ENCODE assay signal across 18 cellular contexts in the genomic region with DNA sequence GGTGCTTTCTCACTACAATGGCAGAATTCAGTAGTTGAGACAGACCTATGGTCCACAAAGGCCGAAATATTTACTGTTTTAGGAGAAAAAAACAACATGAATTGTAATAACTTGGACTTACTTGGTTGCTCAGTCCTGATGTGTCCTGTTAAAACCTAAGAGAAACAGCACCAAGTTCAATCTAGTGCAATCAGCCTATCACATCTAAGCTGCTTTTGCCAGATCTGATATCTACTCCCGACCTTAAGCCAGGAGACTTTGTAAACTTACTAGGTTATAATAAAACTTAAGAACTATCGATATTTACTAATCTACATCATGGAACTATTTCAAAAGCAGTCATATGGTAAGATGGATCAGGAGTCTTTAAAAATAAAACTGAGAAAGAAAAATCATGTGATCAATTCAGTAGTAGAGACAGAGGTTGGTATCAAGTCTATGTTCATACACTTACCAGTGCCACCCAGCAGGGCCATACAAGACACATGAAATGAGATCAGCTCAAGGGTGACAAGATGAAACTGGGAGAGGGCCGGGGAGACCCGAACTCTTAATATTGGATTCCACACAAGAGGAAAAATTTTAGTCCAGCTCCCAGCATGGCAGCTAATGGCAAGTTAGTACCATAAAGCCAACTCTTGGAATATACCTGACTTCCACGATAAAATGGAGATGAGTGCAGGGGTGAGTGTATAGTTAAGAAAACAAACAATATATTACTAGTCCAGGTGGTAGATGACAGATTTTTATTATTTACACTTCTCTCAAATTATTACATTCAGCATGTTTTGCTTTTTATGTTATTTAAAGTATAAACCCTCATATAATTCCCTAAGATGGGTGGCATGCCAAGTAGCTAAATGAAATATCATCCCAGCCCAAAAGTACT. TPM values are rescaled to one million over a fixed set of nuclear protein-coding genes. Genes with fewer than 3 reads are reported as not detected.
A peak's percentile ranks its signal among the peaks of the same experiment; 100 is the strongest.
DNase-seq lines count a peak whose midpoint lies in the region; ATAC-seq, FAIRE-seq and TF ChIP-seq lines count a peak whose summit lies in the region.
"Had no signal": no experiment of that assay in that cellular context is flagged by ENCODE, and none has a peak within 500 bp of the region (broad histone marks: within the 10 kb centered on the region; RNA-seq: fewer than 3 reads in every experiment).

No MANE protein-coding gene starts in this region.

- no peak for TF ChIP-seq EP300 in K562 (IDR thresholded peaks at IDR 0.05; ENCODE audit: low read length)

- H3K9ac ChIP-seq in K562 (ENCODE audit: insufficient read depth in 1 of 2, low read depth in 2 of 2, low read length in 2 of 2) (no peak overlapping the region), neural progenitor cell (no peak overlapping the region)

- intact Hi-C loops in Caco-2 (cut with micrococcal nuclease; ENCODE audit: unreplicated experiment) (no loop called here), K562 (cut with micrococcal nuclease) (no loop called here)

- H3K9me3 Mint-ChIP-seq in Caco-2 (ENCODE audit: unreplicated experiment) (no peaks in the 10 kb centered on the region), neural progenitor cell (no peaks in the 10 kb centered on the region)
- H3K9me3 Mint-ChIP-seq: CD8-positive, alpha-beta memory T cell; dendritic cell treated with granulocyte-macrophage colony-stimulating factor and Interleukin-4, amounts not matched to agents 40 ng/mL and 50 ng/mL, for 4 days had no signal

- H3K27me3 Mint-ChIP-seq in Caco-2 (ENCODE audit: insufficient read depth, unreplicated experiment), result no peaks in the 10 kb centered on the region
- peaks cover 2% of the 10 kb centered on the region for H3K27me3 Mint-ChIP-seq in neural progenitor cell (ENCODE audit: insufficient read depth, low read depth)
- H3K27me3 Mint-ChIP-seq: CD8-positive, alpha-beta memory T cell; dendritic cell treated with granulocyte-macrophage colony-stimulating factor and Interleukin-4, amounts not matched to agents 40 ng/mL and 50 ng/mL, for 4 days had no signal

- 0 out of 2 replicates have a peak, but pooled peaks have one; percentile 49 for TF ChIP-seq POLR2A in K562 (conservative IDR thresholded peaks at IDR 0.05)

- peaks cover 29% of the 10 kb centered on the region for H3F3A ChIP-seq in neural progenitor cell (ENCODE audit: low read depth)

- TF ChIP-seq CTCF in Caco-2 (IDR thresholded peaks at IDR 0.05; ENCODE audit: insufficient read depth in 1 of 2, low read depth in 1 of 2, low read length in 1 of 2, severe bottlenecking in 1 of 2, unreplicated experiment in 1 of 2) (no peak), K562 (IDR thresholded peaks at IDR 0.05 in 2 of 3, conservative IDR thresholded peaks at IDR 0.05 in 1 of 3; ENCODE audit: insufficient read depth in 2 of 3, low read depth in 1 of 3, low read length in 3 of 3) (no peak), neural progenitor cell (IDR thresholded peaks at IDR 0.05) (no peak)

- H3K4me1 ChIP-seq in Caco-2 (no peaks in the 10 kb centered on the region), K562 (replicated peaks in 1 of 2; ENCODE audit: control insufficient read depth in 2 of 2, insufficient read depth in 2 of 2, low read length in 2 of 2) (no peaks in the 10 kb centered on the region), neural progenitor cell (no peaks in the 10 kb centered on the region)

- H3K36me3 ChIP-seq in Caco-2 (ENCODE audit: control insufficient read depth, insufficient read depth, low read length) (no peaks in the 10 kb centered on the region), K562 (ENCODE audit: control insufficient read depth, insufficient read depth, low read length) (peaks cover 54% of the 10 kb centered on the region), neural progenitor cell (peaks cover 5% of the 10 kb centered on the region)

- H3K36me3 Mint-ChIP-seq in Caco-2 (ENCODE audit: insufficient read depth, unreplicated experiment) (peaks cover 82% of the 10 kb centered on the region), neural progenitor cell (peaks cover 36% of the 10 kb centered on the region)

- no peak for TF ChIP-seq RAD21 in K562 (CRISPR knock-in tag; conservative IDR thresholded peaks at IDR 0.05 in 1 of 2, IDR thresholded peaks at IDR 0.05 in 1 of 2)

- H3K27me3 ChIP-seq in Caco-2 (replicated peaks; ENCODE audit: control insufficient read depth, insufficient read depth, low read length) (no peaks in the 10 kb centered on the region), K562 (ENCODE audit: control insufficient read depth in 2 of 2, insufficient read depth in 2 of 2, low read length in 2 of 2) (no peaks in the 10 kb centered on the region), neural progenitor cell (no peaks in the 10 kb centered on the region)
- H3K27me3 ChIP-seq: ascending aorta, esophagus muscularis mucosa had no signal

- in situ Hi-C loops in K562 (cut with MboI), result loop anchor here (25.0 kb wide), 2 partner anchors 418 to 618 kb away; no protein-coding TSS in a partner anchor

- POLR2A ChIA-PET in Caco-2 (lab: Charles Lee) (interaction anchor here (0.6 to 1.4 kb wide), 3 partner anchors 10 to 460 kb away, joined by 3 to 6 read pairs (median 4); no protein-coding TSS in a partner anchor), K562 (lab: Yijun Ruan, JAX) (interaction anchor here (0.6 to 1.7 kb wide), 13 partner anchors 9 to 795 kb away, joined by 3 to 6 read pairs (median 3); no protein-coding TSS in a partner anchor)

- H3K9me3 ChIP-seq in Caco-2 (no peaks in the 10 kb centered on the region), K562 (replicated peaks; ENCODE audit: control insufficient read depth, insufficient read depth, low read depth, low read length) (no peaks in the 10 kb centered on the region), neural progenitor cell (ENCODE audit: low read depth) (no peaks in the 10 kb centered on the region)
- H3K9me3 ChIP-seq: ascending aorta, esophagus muscularis mucosa had no signal

- H3K27ac ChIP-seq in K562 (ENCODE audit: extremely low read depth, low read depth, low read length) (peak overlapping the region; percentile 33; the same call in 1 of the 3 replicates), neural progenitor cell (peak overlapping the region; percentile 35)

- no peak overlapping the region for H2AFZ ChIP-seq in K562 (ENCODE audit: low read depth, low read length)
- H2AFZ ChIP-seq in neural progenitor cell (replicated peaks), result no peak overlapping the region

- H3K4me3 ChIP-seq in Caco-2 (ENCODE audit: low read depth, low read length) (no peak overlapping the region), K562 (no peak overlapping the region), neural progenitor cell (no peak overlapping the region)
- H3K4me3 ChIP-seq: ascending aorta, esophagus muscularis mucosa had no signal

- H4K20me1 ChIP-seq in K562 (replicated peaks; ENCODE audit: control insufficient read depth, insufficient read depth, low read length), result no peaks in the 10 kb centered on the region; the same call in 1 of the 2 replicates
- peaks cover 7% of the 10 kb centered on the region for H4K20me1 ChIP-seq in neural progenitor cell (ENCODE audit: low read depth)

- FAIRE-seq in K562 (lab: Jason Lieb, UNC), result no peak
- FAIRE-seq: G401.6, kidney had no signal

- peaks cover 7% of the 10 kb centered on the region for H3K4me1 Mint-ChIP-seq in Caco-2 (ENCODE audit: low read depth, unreplicated experiment)
- H3K4me1 Mint-ChIP-seq in neural progenitor cell, result no peaks in the 10 kb centered on the region

- H3K9me1 ChIP-seq in K562 (ENCODE audit: control insufficient read depth, insufficient read depth, low read length), result no peaks in the 10 kb centered on the region

- ATAC-seq in K562, result peak; percentile 17
- ATAC-seq in HG02938 (IDR thresholded peaks at IDR 0.05; ENCODE audit: unreplicated experiment), result no peak
- ATAC-seq in HG03280 (IDR thresholded peaks at IDR 0.05; ENCODE audit: unreplicated experiment), result no peak

- WGBS in K562 (ENCODE audit: insufficient coverage, low coverage, missing lambda C conversion rate), result 71% methylated on average over 6 of the region's 6 CpGs

- H3K79me2 ChIP-seq in K562 (ENCODE audit: control insufficient read depth, insufficient read depth, low read length), result no peaks in the 10 kb centered on the region
- peaks cover 9% of the 10 kb centered on the region for H3K79me2 ChIP-seq in neural progenitor cell (ENCODE audit: low read depth)

- peak overlapping the region; percentile 48 for H3K27ac Mint-ChIP-seq in Caco-2 (ENCODE audit: unreplicated experiment)
- no peak overlapping the region for H3K27ac Mint-ChIP-seq in neural progenitor cell
- H3K27ac Mint-ChIP-seq: dendritic cell treated with granulocyte-macrophage colony-stimulating factor and Interleukin-4, amounts not matched to agents 40 ng/mL and 50 ng/mL, for 4 days had no signal

- no peak overlapping the region for H3K4me2 ChIP-seq in K562 (ENCODE audit: insufficient read depth, low read length)
- H3K4me2 ChIP-seq in neural progenitor cell, result no peak overlapping the region

- H3K4me3 Mint-ChIP-seq in Caco-2 (ENCODE audit: unreplicated experiment), result no peak overlapping the region
- H3K4me3 Mint-ChIP-seq in neural progenitor cell, result no peak overlapping the region
- H3K4me3 Mint-ChIP-seq: CD8-positive, alpha-beta memory T cell; dendritic cell treated with granulocyte-macrophage colony-stimulating factor and Interleukin-4, amounts not matched to agents 40 ng/mL and 50 ng/mL, for 4 days had no signal

- CTCF ChIA-PET in Caco-2 (lab: Charles Lee), result no interaction called here
- CTCF ChIA-PET in K562 (lab: Yijun Ruan, JAX; ENCODE audit: low intra/inter-chr PET ratio), result no interaction called here

- no TSS peak for BruUV-seq in Caco-2 (replicated peaks; lab: Mats Ljungman, UMichigan)
- BruUV-seq in K562 (replicated peaks; lab: Mats Ljungman, UMichigan), result TSS peak; percentile 13

- no peak for DNase-seq in Caco-2
- DNase-seq in NCI-H82 (lab: John Stamatoyannopoulos, UW), result peak; percentile 57
- DNase-seq in K562 (ENCODE audit: extremely low read depth in 1 of 4, low spot score in 3 of 4), result no peak
- no peak for DNase-seq in neural progenitor cell (ENCODE audit: low spot score)
- no peak for DNase-seq in amygdala (lab: John Stamatoyannopoulos, UW)
- DNase-seq: activated CD4-positive, CD25-positive, alpha-beta regulatory T cell treated with anti-CD3 and anti-CD28 coated beads, Interleukin-2, amount 50 U/mL, for 72 hours; CD8-positive, alpha-beta memory T cell; head of caudate nucleus; kidney; NCI-H146; posterior cingulate gyrus; stimulated activated CD4-positive, alpha-beta T cell treated with anti-CD3 and anti-CD28 coated beads, Interleukin-12 subunit alpha, Interleukin-12 subunit beta, amount 100 ng/mL, for 4 hours had no signal

RNA-seq across cellular contexts. Expression of a gene that starts 27.5 kb away (rescaled TPM):
- total RNA-seq in Caco-2 (2022), result 236 TPM in 2 replicates
- 29.5 and 81.9 TPM in 2 replicates for total RNA-seq in K562 (2011; cell fraction: chromatin; rRNA removed; ENCODE audit: low replicate concordance)
- 29.0 and 33.4 TPM in 2 replicates for total RNA-seq in K562 (2011; cell fraction: nucleolus; rRNA removed)
- 63.9 and 138 TPM in 2 replicates for total RNA-seq in K562 (2011; cell fraction: nucleoplasm; rRNA removed)
- 87.5 and 102 TPM in 2 replicates for total RNA-seq in K562 (2014; rRNA removed)
- 158 and 187 TPM in 2 replicates for total RNA-seq in K562 (2014; rRNA removed; fragmentation: Illumina TruSeq; extraction: Trizol)
- total RNA-seq in K562 (2015; rRNA removed; fragmentation: Illumina TruSeq; extraction: Trizol), result 87.4 and 99.2 TPM in 2 replicates
- 132 and 147 TPM in 2 replicates for total RNA-seq in K562 (2021)
- polyA plus RNA-seq in K562 (2011; rRNA removed), result 112 and 164 TPM in 2 replicates
- 57.9 and 68.4 TPM in 2 replicates for polyA plus RNA-seq in K562 (2011; cell fraction: cytosol; rRNA removed)
- 14.0 and 27.3 TPM in 2 replicates for polyA plus RNA-seq in K562 (2011; cell fraction: nucleus; rRNA removed)
- 64.5 and 88.2 TPM in 2 replicates for polyA plus RNA-seq in K562 (2012)
- polyA plus RNA-seq in K562 (2014; fragmentation: Illumina TruSeq; extraction: Trizol), result 116 and 128 TPM in 2 replicates
- polyA plus RNA-seq in K562 (2014; fragmentation: Nextera tagmentation; extraction: Ambion mirVana), result 10 to 100 TPM; 38.1 to 60.2 TPM
- polyA plus RNA-seq in K562 (2014; rRNA removed), result 84.6 and 94.2 TPM in 2 replicates
- 147 and 162 TPM in 2 replicates for polyA minus RNA-seq in K562 (2011; rRNA and poly(A)+ RNA removed)
- 62.3 and 75.6 TPM in 2 replicates for polyA minus RNA-seq in K562 (2011; cell fraction: cytosol; rRNA and poly(A)+ RNA removed)
- polyA minus RNA-seq in K562 (2011; cell fraction: nucleus; rRNA and poly(A)+ RNA removed), result 27.5 and 37.5 TPM in 2 replicates
- total RNA-seq in neural progenitor cell (ENCODE audit: low replicate concordance), result 56.3 and 89.8 TPM in 2 replicates

RNA-seq across cellular contexts. Expression of a gene that starts 36.5 kb away (rescaled TPM):
- total RNA-seq in Caco-2 (2022), result 146 and 153 TPM in 2 replicates
- total RNA-seq in K562 (2011; cell fraction: chromatin; rRNA removed; ENCODE audit: low replicate concordance), result 19.7 and 39.0 TPM in 2 replicates
- 10.3 and 11.1 TPM in 2 replicates for total RNA-seq in K562 (2011; cell fraction: nucleolus; rRNA removed)
- 22.5 and 40.5 TPM in 2 replicates for total RNA-seq in K562 (2011; cell fraction: nucleoplasm; rRNA removed)
- 189 and 218 TPM in 2 replicates for total RNA-seq in K562 (2014; rRNA removed)
- 224 and 228 TPM in 2 replicates for total RNA-seq in K562 (2014; rRNA removed; fragmentation: Illumina TruSeq; extraction: Trizol)
- total RNA-seq in K562 (2015; rRNA removed; fragmentation: Illumina TruSeq; extraction: Trizol), result 230 and 260 TPM in 2 replicates
- 207 and 219 TPM in 2 replicates for total RNA-seq in K562 (2021)
- polyA plus RNA-seq in K562 (2011; rRNA removed), result 286 and 326 TPM in 2 replicates
- 118 and 141 TPM in 2 replicates for polyA plus RNA-seq in K562 (2011; cell fraction: cytosol; rRNA removed)
- polyA plus RNA-seq in K562 (2011; cell fraction: nucleus; rRNA removed), result 72.6 and 99.0 TPM in 2 replicates
- polyA plus RNA-seq in K562 (2012), result 124 and 338 TPM in 2 replicates
- polyA plus RNA-seq in K562 (2014; fragmentation: Illumina TruSeq; extraction: Trizol), result 252 and 303 TPM in 2 replicates
- polyA plus RNA-seq in K562 (2014; fragmentation: Nextera tagmentation; extraction: Ambion mirVana), result 100 to 1,000 TPM; 727 to 826 TPM
- polyA plus RNA-seq in K562 (2014; rRNA removed), result 222 and 407 TPM in 2 replicates
- polyA minus RNA-seq in K562 (2011; rRNA and poly(A)+ RNA removed), result 197 and 210 TPM in 2 replicates
- polyA minus RNA-seq in K562 (2011; cell fraction: cytosol; rRNA and poly(A)+ RNA removed), result 90.7 and 93.3 TPM in 2 replicates
- 8.3 and 15.4 TPM in 2 replicates for polyA minus RNA-seq in K562 (2011; cell fraction: nucleus; rRNA and poly(A)+ RNA removed)
- 82.6 and 116 TPM in 2 replicates for total RNA-seq in neural progenitor cell (ENCODE audit: low replicate concordance)
